9 cellular contexts compared by ENCODE assay signal in the genomic region with DNA sequence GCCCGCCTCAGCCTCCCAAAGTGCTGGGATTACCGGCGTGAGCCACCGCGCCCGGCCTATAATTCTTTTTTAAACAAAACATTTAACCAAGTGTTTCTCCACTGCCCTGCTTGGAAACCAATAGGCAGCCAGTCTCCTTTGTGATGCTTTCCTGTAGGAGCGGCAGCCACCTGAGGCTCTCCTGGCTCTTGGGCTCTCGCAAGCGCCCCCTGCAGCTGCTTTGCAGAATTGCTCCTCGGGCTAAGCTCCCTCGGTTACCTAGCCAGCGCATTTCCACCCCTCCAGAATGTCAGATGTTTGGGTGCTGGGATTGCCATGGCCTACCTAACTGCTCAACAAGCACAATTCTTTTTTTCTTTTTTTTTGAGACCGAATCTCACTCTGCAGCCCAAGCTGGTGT. TPM values are rescaled to one million over a fixed set of nuclear protein-coding genes. Genes with fewer than 3 reads are reported as not detected.
DNase-seq lines count a peak whose midpoint lies in the region; ATAC-seq, FAIRE-seq and TF ChIP-seq lines count a peak whose summit lies in the region.
"Had no signal": no experiment of that assay in that cellular context is flagged by ENCODE, and none has a peak within 500 bp of the region (broad histone marks: within the 10 kb centered on the region; RNA-seq: fewer than 3 reads in every experiment).

No MANE protein-coding gene starts in this region.

- no peak overlapping the region for H3K27ac ChIP-seq in HL-60 (replicated peaks)
- H3K27ac ChIP-seq: tibial nerve had no signal

- no peaks in the 10 kb centered on the region for H3K27me3 ChIP-seq in HL-60 (ENCODE audit: insufficient read depth, poor library complexity, severe bottlenecking)
- H3K27me3 ChIP-seq: tibial nerve had no signal

- H3K36me3 Mint-ChIP-seq in mesothelial cell of epicardium, result peaks cover 66% of the 10 kb centered on the region

- ATAC-seq in GM18502 (IDR thresholded peaks at IDR 0.05; ENCODE audit: poor library complexity, unreplicated experiment), result no peak

- peaks cover 4% of the 10 kb centered on the region for H3K4me1 Mint-ChIP-seq in mesothelial cell of epicardium

- no peak for TF ChIP-seq POLR2A in GM12891 (IDR thresholded peaks at IDR 0.05; ENCODE audit: low read depth, low read length)

- TF ChIP-seq CTCF in HL-60 (IDR thresholded peaks at IDR 0.05; ENCODE audit: insufficient read depth, low read length) (peak; percentile 7), mesothelial cell of epicardium (IDR thresholded peaks at IDR 0.05; ENCODE audit: unreplicated experiment) (peak; percentile 15)

- no peak overlapping the region for H3K4me3 Mint-ChIP-seq in mesothelial cell of epicardium

- H3K27me3 Mint-ChIP-seq in mesothelial cell of epicardium (ENCODE audit: low read depth), result no peaks in the 10 kb centered on the region

- no peak overlapping the region for H3K27ac Mint-ChIP-seq in mesothelial cell of epicardium

- peaks cover 31% of the 10 kb centered on the region for H3K9me3 Mint-ChIP-seq in mesothelial cell of epicardium

- FAIRE-seq in GM12891 (lab: Jason Lieb, UNC), result no peak

- H3K4me3 ChIP-seq in HL-60 (replicated peaks; ENCODE audit: insufficient read depth, low read length), result no peak overlapping the region
- H3K4me3 ChIP-seq: tibial nerve had no signal

- DNase-seq in Daoy (ENCODE audit: low read depth) (peak; percentile 31), HL-60 (ENCODE audit: low read depth in 1 of 2, low spot score in 1 of 2) (no peak), mesothelial cell of epicardium (ENCODE audit: low spot score in 2 of 2, unreplicated experiment in 2 of 2) (no peak), SIG-M5 (lab: John Stamatoyannopoulos, UW) (no peak), GM12891 (ENCODE audit: insufficient read length, low spot score) (no peak)
- DNase-seq in activated effector memory CD4-positive, alpha-beta T cell treated with Interleukin-2 at 50 U/mL for 16 hours, result peak; percentile 37

TF ChIP-seq in GM12891, 5 proteins besides CTCF, POLR2A, EP300 and RAD21:
- no peak for TF ChIP-seq POU2F2 (IDR thresholded peaks at IDR 0.05; ENCODE audit: low read depth, low read length)
- no peak for TF ChIP-seq TAF1 (IDR thresholded peaks at IDR 0.05; ENCODE audit: low read depth, low read length)
- TF ChIP-seq SPI1 (IDR thresholded peaks at IDR 0.05; ENCODE audit: low read depth, low read length), result no peak

RNA-seq across cellular contexts. Expression of a gene that starts 7.7 kb away (rescaled TPM):
- total RNA-seq in Daoy (2014; rRNA removed; shearing (Covaris generic)), result not detected in 2 replicates
- total RNA-seq in mesothelial cell of epicardium, result 1.1 to 4.6 TPM (median 3.4 TPM) in 3 replicates
- not detected for polyA plus RNA-seq in GM12891 (2012; ENCODE audit: low read depth, missing spikeins)
- total RNA-seq: RPMI7951, tibial nerve had no signal

RNA-seq across cellular contexts. Expression of a gene that starts 8.3 kb away (rescaled TPM):
- total RNA-seq in Daoy (2014; rRNA removed; shearing (Covaris generic)), result 92.5 and 151 TPM in 2 replicates
- 66.9 to 68.8 TPM (median 67.9 TPM) in 3 replicates for total RNA-seq in mesothelial cell of epicardium
- polyA plus RNA-seq in GM12891 (2012; ENCODE audit: low read depth, missing spikeins), result 27.7 TPM

RNA-seq across cellular contexts. Expression of a gene that starts 14.6 kb away (rescaled TPM):
- 17.2 and 24.2 TPM in 2 replicates for total RNA-seq in Daoy (2014; rRNA removed; shearing (Covaris generic))
- 17.0 to 18.1 TPM (median 18.0 TPM) in 3 replicates for total RNA-seq in mesothelial cell of epicardium
- polyA plus RNA-seq in GM12891 (2012; ENCODE audit: low read depth, missing spikeins), result 10.5 TPM

Comparison
In these comparisons a context has a peak if more than half of its experiments do, and no peak if none do; other contexts are left out.
1. DNase-seq: peak in Daoy (single experiment) and activated effector memory CD4-positive, alpha-beta T cell treated with Interleukin-2 at 50 U/mL for 16 hours (single experiment); none in HL-60 (0 of 2), mesothelial cell of epicardium (0 of 2), SIG-M5 (single experiment) and GM12891 (single experiment).